ENCODE assay signal across 20 cellular contexts in the genomic region with DNA sequence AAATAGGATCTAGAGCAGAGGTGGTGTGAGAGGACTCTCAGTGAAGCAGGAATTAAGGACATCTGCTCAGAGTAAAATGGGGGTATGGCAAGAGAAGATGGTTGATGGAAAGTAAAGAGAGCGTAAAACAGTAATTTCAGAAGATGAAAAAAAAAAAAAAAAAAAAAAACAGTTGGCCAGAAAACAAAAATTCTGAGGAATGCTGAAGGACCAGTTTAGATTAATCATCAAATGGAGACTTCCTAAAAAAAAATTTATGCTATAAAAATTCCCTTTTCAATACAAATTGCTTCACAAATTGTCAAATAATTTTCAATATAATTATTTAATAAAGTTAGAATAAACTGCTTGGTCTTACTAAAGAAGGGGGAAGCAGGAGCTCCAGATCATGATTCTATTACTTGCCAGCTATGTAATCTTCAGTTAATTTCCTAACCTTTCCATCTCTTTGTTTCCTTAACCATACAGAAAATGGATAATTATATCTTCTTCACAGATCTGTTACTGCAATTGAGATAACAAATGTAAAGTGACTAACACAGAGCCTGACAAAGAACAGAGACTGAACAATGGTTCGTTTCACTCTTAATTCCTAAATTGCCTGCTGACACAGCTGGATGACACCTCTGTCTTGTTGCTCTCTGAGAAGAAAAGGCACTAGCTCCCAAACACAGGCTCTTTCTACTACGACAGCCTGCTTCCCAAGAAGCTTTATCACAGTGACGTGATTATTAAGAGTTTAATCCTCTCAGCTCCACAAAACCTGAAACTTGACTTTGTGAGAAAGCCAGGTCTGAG.
A peak's percentile ranks its signal among the peaks of the same experiment; 100 is the strongest.
DNase-seq lines count a peak whose midpoint lies in the region; ATAC-seq and TF ChIP-seq lines count a peak whose summit lies in the region.
"Had no signal": no experiment of that assay in that cellular context is flagged by ENCODE, and none has a peak within 500 bp of the region (broad histone marks: within the 10 kb centered on the region; RNA-seq: fewer than 3 reads in every experiment).

No MANE protein-coding gene starts in this region.

- H3K79me2 ChIP-seq in PC-3 (ENCODE audit: low read length) (no peaks in the 10 kb centered on the region), smooth muscle cell (ENCODE audit: low read depth) (no peaks in the 10 kb centered on the region)

- H3K27me3 ChIP-seq in PC-3 (ENCODE audit: low read length) (no peaks in the 10 kb centered on the region), smooth muscle cell (ENCODE audit: low read depth) (no peaks in the 10 kb centered on the region), lower lobe of right lung (ENCODE audit: low read depth) (no peaks in the 10 kb centered on the region)
- H3K27me3 ChIP-seq: transverse colon had no signal

- peaks cover 15% of the 10 kb centered on the region for H3K36me3 Mint-ChIP-seq in T-helper 17 cell (ENCODE audit: low read depth)

- ATAC-seq in PC-3 (no peak; the same call in 1 of the 2 replicates), T-helper 17 cell (no peak), lower lobe of right lung (no peak)
- ATAC-seq: activated T-cell treated with anti-CD3 and anti-CD28 coated beads, Interleukin-2, amount 50 U/mL, for 72 hours; stimulated activated memory B cell treated with anti-CD40 and anti-IgM and Interleukin-4, amounts not matched to agents 10 μg/mL and 1 μg/mL and 100 μg/mL, for 72 hours had no signal

- H3K9ac ChIP-seq in PC-3 (ENCODE audit: low read length), result no peak overlapping the region
- no peak overlapping the region for H3K9ac ChIP-seq in smooth muscle cell (ENCODE audit: low read depth)

- H2AFZ ChIP-seq in PC-3 (ENCODE audit: low read length) (no peak overlapping the region), smooth muscle cell (ENCODE audit: low read depth) (no peak overlapping the region)

- H3K9me3 ChIP-seq in PC-3 (ENCODE audit: low read length) (no peaks in the 10 kb centered on the region), smooth muscle cell (replicated peaks; ENCODE audit: low read depth) (no peaks in the 10 kb centered on the region), T-helper 17 cell (ENCODE audit: control insufficient read depth, low read length, poor library complexity, severe bottlenecking) (no peaks in the 10 kb centered on the region), lower lobe of right lung (no peaks in the 10 kb centered on the region)
- H3K9me3 ChIP-seq: transverse colon had no signal

- DNase-seq in DMS79 treated with DMSO at 0.1 percent for 48 hours (lab: John Stamatoyannopoulos, UW), result peak; percentile 33
- no peak for DNase-seq in DMS79 (lab: John Stamatoyannopoulos, UW)
- peak; percentile 53 for DNase-seq in PC-3
- no peak for DNase-seq in epithelial cell of prostate (ENCODE audit: low read depth, low spot score)
- no peak for DNase-seq in smooth muscle cell (lab: John Stamatoyannopoulos, UW; ENCODE audit: unreplicated experiment)
- no peak for DNase-seq in T-helper 17 cell
- DNase-seq in lower lobe of right lung, result no peak
- DNase-seq in NCI-H2171 (lab: John Stamatoyannopoulos, UW), result no peak
- DNase-seq: activated CD4-positive, alpha-beta T cell treated with anti-CD3 and anti-CD28 coated beads, Interleukin-2, amount 50 U/mL, for 48 hours; activated naive CD8-positive, alpha-beta T cell treated with anti-CD3 and anti-CD28 coated beads for 36 hours; activated T-cell treated with anti-CD3 and anti-CD28 coated beads, Interleukin-2, amount 50 U/mL, for 72 hours; DND-41; NCI-H1092; NCI-H345; transverse colon had no signal

- no peak for TF ChIP-seq CTCF in PC-3 (conservative IDR thresholded peaks at IDR 0.05; ENCODE audit: low read depth, low read length)
- no peak for TF ChIP-seq CTCF in smooth muscle cell (IDR thresholded peaks at IDR 0.05; ENCODE audit: borderline replicate concordance, insufficient read depth, poor library complexity, severe bottlenecking)
- TF ChIP-seq CTCF in lower lobe of right lung (IDR thresholded peaks at IDR 0.05), result no peak

- H3K4me3 ChIP-seq in PC-3 (ENCODE audit: low read length) (no peak overlapping the region), smooth muscle cell (no peak overlapping the region), lower lobe of right lung (no peak overlapping the region)
- H3K4me3 ChIP-seq: transverse colon had no signal

- H3K27ac Mint-ChIP-seq in T-helper 17 cell, result no peak overlapping the region
- H3K27ac Mint-ChIP-seq: activated naive CD8-positive, alpha-beta T cell treated with anti-CD3 and anti-CD28 coated beads for 36 hours; activated T-cell treated with anti-CD3 and anti-CD28 coated beads, Interleukin-2, amount 50 U/mL, for 72 hours; CD14-positive monocyte; IgD-negative memory B cell; progenitor cell of endocrine pancreas; stimulated activated memory B cell treated with anti-CD40 and anti-IgM and Interleukin-4, amounts not matched to agents 10 μg/mL and 1 μg/mL and 100 μg/mL, for 72 hours had no signal

- H3K27me3 Mint-ChIP-seq in T-helper 17 cell, result no peaks in the 10 kb centered on the region
- H3K27me3 Mint-ChIP-seq: activated naive CD8-positive, alpha-beta T cell treated with anti-CD3 and anti-CD28 coated beads for 36 hours; IgD-negative memory B cell; progenitor cell of endocrine pancreas; stimulated activated memory B cell treated with anti-CD40 and anti-IgM and Interleukin-4, amounts not matched to agents 10 μg/mL and 1 μg/mL and 100 μg/mL, for 72 hours had no signal

- CTCF ChIA-PET in PC-3 (lab: Charles Lee), result no interaction called here

- no peaks in the 10 kb centered on the region for H4K20me1 ChIP-seq in PC-3 (ENCODE audit: low read length)
- no peaks in the 10 kb centered on the region for H4K20me1 ChIP-seq in smooth muscle cell (ENCODE audit: low read depth)

- peak overlapping the region; percentile 72 for H3K4me2 ChIP-seq in PC-3 (ENCODE audit: low read length)
- H3K4me2 ChIP-seq in smooth muscle cell, result no peak overlapping the region

- 30% methylated on average over 4 of the region's 4 CpGs for WGBS in smooth muscle cell (ENCODE audit: low lambda C conversion rate)

- BruUV-seq in PC-3 (replicated peaks; lab: Mats Ljungman, UMichigan), result TSS peak; percentile 56

- intact Hi-C loops in PC-3 (cut with micrococcal nuclease), result no loop called here
- intact Hi-C loops in lower lobe of right lung (cut with DNase I), result no loop called here

- H3K4me3 Mint-ChIP-seq in T-helper 17 cell, result no peak overlapping the region
- H3K4me3 Mint-ChIP-seq: activated naive CD8-positive, alpha-beta T cell treated with anti-CD3 and anti-CD28 coated beads for 36 hours; activated T-cell treated with anti-CD3 and anti-CD28 coated beads, Interleukin-2, amount 50 U/mL, for 72 hours; CD14-positive monocyte; IgD-negative memory B cell; stimulated activated memory B cell treated with anti-CD40 and anti-IgM and Interleukin-4, amounts not matched to agents 10 μg/mL and 1 μg/mL and 100 μg/mL, for 72 hours had no signal

- H3F3A ChIP-seq in PC-3 (ENCODE audit: low read length, unreplicated experiment) (no peaks in the 10 kb centered on the region), smooth muscle cell (ENCODE audit: low read depth) (no peaks in the 10 kb centered on the region)

- POLR2A ChIA-PET in PC-3 (lab: Charles Lee; ENCODE audit: unreplicated experiment), result interaction anchor here (0.7 kb wide), 1 partner anchor 24 kb away, joined by 13 read pairs; no protein-coding TSS in a partner anchor

- H3K27ac ChIP-seq in PC-3 (ENCODE audit: low read length) (peak overlapping the region; percentile 11), epithelial cell of prostate (peak overlapping the region; percentile 92), smooth muscle cell (ENCODE audit: low read depth) (peak overlapping the region; percentile 46), lower lobe of right lung (no peak overlapping the region)
- H3K27ac ChIP-seq: 22Rv1, transverse colon had no signal

- peaks cover 19% of the 10 kb centered on the region for H3K4me1 ChIP-seq in PC-3 (ENCODE audit: insufficient read depth, low read length)
- peaks cover 6% of the 10 kb centered on the region for H3K4me1 ChIP-seq in smooth muscle cell (ENCODE audit: low read depth)
- H3K4me1 ChIP-seq in lower lobe of right lung, result no peaks in the 10 kb centered on the region

- H3K4me1 Mint-ChIP-seq in T-helper 17 cell, result peaks cover 16% of the 10 kb centered on the region
- H3K4me1 Mint-ChIP-seq: CD14-positive monocyte had no signal

- no peaks in the 10 kb centered on the region for H3K9me2 ChIP-seq in PC-3 (replicated peaks; ENCODE audit: low read length)

- H3K36me3 ChIP-seq in PC-3 (ENCODE audit: low read depth, low read length) (no peaks in the 10 kb centered on the region), smooth muscle cell (ENCODE audit: low read depth) (no peaks in the 10 kb centered on the region), lower lobe of right lung (peaks cover 4% of the 10 kb centered on the region)

Comparison
In these comparisons a context has a peak if more than half of its experiments do, and no peak if none do; other contexts are left out.
1. DNase-seq: peak in DMS79 treated with DMSO at 0.1 percent for 48 hours (single experiment) and PC-3 (single experiment); none in DMS79 (single experiment), epithelial cell of prostate (single experiment), smooth muscle cell (single experiment), T-helper 17 cell (0 of 3), lower lobe of right lung (single experiment) and NCI-H2171 (single experiment).